ENCODE assay signal across 1 cellular context in the genomic region with DNA sequence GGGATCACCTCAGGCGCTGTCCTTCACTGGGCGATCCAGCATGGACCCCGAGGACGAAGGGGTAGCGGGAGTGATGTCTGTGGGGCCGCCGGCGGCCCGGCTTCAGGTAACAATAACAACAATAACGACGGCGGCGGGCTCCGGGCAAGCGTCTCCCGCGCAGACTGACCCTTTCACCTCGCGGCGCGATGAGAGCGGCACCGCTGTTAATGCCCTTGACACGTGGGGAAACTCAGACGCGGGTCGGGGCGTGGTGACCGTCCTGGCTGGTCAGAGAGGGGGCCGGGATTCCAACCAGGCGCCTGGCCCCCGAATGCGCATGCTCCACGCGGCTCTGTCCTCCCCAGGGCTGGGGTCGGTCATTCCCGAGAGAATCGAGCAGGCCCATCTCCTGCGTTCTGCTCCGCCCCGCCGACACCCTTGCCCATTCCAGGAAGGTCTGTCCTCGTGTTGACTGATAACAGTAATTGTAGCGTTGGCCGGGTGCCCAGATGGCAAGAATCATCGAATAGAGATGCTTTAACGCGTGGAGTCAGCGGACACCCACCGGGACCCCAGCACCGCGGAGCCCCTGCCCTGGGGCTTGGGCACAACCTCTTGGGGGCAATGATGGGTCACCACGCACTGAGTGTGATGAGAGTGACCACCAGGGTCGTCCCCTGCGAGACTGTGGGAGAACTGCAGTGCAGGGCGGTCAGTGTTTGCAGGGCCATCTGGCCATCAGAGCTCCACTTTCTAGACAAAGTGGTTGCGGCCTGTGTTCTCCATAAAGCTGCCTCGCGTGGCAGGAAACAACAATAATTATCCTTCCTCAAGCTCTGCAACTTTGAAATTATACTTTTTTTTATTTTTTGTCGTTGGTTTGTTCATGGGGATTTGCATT.
TF ChIP-seq lines count a peak whose summit lies in the region.

No MANE protein-coding gene starts in this region.

TF ChIP-seq in GM23338, 12 proteins besides CTCF, POLR2A, EP300 and RAD21:
- no peak for TF ChIP-seq EZH2phosphoT487 (IDR thresholded peaks at IDR 0.05; ENCODE audit: unreplicated experiment)
- no peak for TF ChIP-seq NANOG (IDR thresholded peaks at IDR 0.05; ENCODE audit: borderline replicate concordance)
- no peak for TF ChIP-seq ZNF331 (CRISPR knock-in tag; IDR thresholded peaks at IDR 0.05; ENCODE audit: low read depth)
- TF ChIP-seq, protein P1, sequence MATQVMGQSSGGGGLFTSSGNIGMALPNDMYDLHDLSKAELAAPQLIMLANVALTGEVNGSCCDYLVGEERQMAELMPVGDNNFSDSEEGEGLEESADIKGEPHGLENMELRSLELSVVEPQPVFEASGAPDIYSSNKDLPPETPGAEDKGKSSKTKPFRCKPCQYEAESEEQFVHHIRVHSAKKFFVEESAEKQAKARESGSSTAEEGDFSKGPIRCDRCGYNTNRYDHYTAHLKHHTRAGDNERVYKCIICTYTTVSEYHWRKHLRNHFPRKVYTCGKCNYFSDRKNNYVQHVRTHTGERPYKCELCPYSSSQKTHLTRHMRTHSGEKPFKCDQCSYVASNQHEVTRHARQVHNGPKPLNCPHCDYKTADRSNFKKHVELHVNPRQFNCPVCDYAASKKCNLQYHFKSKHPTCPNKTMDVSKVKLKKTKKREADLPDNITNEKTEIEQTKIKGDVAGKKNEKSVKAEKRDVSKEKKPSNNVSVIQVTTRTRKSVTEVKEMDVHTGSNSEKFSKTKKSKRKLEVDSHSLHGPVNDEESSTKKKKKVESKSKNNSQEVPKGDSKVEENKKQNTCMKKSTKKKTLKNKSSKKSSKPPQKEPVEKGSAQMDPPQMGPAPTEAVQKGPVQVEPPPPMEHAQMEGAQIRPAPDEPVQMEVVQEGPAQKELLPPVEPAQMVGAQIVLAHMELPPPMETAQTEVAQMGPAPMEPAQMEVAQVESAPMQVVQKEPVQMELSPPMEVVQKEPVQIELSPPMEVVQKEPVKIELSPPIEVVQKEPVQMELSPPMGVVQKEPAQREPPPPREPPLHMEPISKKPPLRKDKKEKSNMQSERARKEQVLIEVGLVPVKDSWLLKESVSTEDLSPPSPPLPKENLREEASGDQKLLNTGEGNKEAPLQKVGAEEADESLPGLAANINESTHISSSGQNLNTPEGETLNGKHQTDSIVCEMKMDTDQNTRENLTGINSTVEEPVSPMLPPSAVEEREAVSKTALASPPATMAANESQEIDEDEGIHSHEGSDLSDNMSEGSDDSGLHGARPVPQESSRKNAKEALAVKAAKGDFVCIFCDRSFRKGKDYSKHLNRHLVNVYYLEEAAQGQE (IDR thresholded peaks at IDR 0.05; ENCODE audit: unreplicated experiment), result no peak
- TF ChIP-seq EZH2 (IDR thresholded peaks at IDR 0.05; ENCODE audit: low read depth, unreplicated experiment), result no peak
- TF ChIP-seq, protein P2, sequence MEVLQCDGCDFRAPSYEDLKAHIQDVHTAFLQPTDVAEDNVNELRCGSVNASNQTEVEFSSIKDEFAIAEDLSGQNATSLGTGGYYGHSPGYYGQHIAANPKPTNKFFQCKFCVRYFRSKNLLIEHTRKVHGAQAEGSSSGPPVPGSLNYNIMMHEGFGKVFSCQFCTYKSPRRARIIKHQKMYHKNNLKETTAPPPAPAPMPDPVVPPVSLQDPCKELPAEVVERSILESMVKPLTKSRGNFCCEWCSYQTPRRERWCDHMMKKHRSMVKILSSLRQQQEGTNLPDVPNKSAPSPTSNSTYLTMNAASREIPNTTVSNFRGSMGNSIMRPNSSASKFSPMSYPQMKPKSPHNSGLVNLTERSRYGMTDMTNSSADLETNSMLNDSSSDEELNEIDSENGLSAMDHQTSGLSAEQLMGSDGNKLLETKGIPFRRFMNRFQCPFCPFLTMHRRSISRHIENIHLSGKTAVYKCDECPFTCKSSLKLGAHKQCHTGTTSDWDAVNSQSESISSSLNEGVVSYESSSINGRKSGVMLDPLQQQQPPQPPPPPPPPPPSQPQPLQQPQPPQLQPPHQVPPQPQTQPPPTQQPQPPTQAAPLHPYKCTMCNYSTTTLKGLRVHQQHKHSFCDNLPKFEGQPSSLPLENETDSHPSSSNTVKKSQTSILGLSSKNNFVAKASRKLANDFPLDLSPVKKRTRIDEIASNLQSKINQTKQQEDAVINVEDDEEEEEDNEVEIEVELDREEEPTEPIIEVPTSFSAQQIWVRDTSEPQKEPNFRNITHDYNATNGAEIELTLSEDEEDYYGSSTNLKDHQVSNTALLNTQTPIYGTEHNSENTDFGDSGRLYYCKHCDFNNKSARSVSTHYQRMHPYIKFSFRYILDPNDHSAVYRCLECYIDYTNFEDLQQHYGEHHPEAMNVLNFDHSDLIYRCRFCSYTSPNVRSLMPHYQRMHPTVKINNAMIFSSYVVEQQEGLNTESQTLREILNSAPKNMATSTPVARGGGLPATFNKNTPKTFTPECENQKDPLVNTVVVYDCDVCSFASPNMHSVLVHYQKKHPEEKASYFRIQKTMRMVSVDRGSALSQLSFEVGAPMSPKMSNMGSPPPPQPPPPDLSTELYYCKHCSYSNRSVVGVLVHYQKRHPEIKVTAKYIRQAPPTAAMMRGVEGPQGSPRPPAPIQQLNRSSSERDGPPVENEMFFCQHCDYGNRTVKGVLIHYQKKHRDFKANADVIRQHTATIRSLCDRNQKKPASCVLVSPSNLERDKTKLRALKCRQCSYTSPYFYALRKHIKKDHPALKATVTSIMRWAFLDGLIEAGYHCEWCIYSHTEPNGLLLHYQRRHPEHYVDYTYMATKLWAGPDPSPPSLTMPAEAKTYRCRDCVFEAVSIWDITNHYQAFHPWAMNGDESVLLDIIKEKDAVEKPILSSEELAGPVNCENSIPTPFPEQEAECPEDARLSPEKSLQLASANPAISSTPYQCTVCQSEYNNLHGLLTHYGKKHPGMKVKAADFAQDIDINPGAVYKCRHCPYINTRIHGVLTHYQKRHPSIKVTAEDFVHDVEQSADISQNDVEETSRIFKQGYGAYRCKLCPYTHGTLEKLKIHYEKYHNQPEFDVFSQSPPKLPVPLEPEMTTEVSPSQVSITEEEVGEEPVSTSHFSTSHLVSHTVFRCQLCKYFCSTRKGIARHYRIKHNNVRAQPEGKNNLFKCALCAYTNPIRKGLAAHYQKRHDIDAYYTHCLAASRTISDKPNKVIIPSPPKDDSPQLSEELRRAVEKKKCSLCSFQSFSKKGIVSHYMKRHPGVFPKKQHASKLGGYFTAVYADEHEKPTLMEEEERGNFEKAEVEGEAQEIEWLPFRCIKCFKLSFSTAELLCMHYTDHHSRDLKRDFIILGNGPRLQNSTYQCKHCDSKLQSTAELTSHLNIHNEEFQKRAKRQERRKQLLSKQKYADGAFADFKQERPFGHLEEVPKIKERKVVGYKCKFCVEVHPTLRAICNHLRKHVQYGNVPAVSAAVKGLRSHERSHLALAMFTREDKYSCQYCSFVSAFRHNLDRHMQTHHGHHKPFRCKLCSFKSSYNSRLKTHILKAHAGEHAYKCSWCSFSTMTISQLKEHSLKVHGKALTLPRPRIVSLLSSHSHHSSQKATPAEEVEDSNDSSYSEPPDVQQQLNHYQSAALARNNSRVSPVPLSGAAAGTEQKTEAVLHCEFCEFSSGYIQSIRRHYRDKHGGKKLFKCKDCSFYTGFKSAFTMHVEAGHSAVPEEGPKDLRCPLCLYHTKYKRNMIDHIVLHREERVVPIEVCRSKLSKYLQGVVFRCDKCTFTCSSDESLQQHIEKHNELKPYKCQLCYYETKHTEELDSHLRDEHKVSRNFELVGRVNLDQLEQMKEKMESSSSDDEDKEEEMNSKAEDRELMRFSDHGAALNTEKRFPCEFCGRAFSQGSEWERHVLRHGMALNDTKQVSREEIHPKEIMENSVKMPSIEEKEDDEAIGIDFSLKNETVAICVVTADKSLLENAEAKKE (CRISPR knock-in tag; IDR thresholded peaks at IDR 0.05), result no peak
- TF ChIP-seq STAT1 (IDR thresholded peaks at IDR 0.05; ENCODE audit: unreplicated experiment), result no peak
- TF ChIP-seq, protein P3, sequence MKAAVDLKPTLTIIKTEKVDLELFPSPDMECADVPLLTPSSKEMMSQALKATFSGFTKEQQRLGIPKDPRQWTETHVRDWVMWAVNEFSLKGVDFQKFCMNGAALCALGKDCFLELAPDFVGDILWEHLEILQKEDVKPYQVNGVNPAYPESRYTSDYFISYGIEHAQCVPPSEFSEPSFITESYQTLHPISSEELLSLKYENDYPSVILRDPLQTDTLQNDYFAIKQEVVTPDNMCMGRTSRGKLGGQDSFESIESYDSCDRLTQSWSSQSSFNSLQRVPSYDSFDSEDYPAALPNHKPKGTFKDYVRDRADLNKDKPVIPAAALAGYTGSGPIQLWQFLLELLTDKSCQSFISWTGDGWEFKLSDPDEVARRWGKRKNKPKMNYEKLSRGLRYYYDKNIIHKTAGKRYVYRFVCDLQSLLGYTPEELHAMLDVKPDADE (IDR thresholded peaks at IDR 0.05), result no peak
- TF ChIP-seq CREB1 (CRISPR knock-in tag; IDR thresholded peaks at IDR 0.05; ENCODE audit: low read depth), result no peak
- no peak for TF ChIP-seq ZNF114 (CRISPR knock-in tag; IDR thresholded peaks at IDR 0.05)
- no peak; the same call in 1 of the 2 replicates for TF ChIP-seq POLR2AphosphoS5 (IDR thresholded peaks at IDR 0.05; ENCODE audit: low read depth)
